8 cellular contexts compared by ENCODE assay signal in the genomic region with DNA sequence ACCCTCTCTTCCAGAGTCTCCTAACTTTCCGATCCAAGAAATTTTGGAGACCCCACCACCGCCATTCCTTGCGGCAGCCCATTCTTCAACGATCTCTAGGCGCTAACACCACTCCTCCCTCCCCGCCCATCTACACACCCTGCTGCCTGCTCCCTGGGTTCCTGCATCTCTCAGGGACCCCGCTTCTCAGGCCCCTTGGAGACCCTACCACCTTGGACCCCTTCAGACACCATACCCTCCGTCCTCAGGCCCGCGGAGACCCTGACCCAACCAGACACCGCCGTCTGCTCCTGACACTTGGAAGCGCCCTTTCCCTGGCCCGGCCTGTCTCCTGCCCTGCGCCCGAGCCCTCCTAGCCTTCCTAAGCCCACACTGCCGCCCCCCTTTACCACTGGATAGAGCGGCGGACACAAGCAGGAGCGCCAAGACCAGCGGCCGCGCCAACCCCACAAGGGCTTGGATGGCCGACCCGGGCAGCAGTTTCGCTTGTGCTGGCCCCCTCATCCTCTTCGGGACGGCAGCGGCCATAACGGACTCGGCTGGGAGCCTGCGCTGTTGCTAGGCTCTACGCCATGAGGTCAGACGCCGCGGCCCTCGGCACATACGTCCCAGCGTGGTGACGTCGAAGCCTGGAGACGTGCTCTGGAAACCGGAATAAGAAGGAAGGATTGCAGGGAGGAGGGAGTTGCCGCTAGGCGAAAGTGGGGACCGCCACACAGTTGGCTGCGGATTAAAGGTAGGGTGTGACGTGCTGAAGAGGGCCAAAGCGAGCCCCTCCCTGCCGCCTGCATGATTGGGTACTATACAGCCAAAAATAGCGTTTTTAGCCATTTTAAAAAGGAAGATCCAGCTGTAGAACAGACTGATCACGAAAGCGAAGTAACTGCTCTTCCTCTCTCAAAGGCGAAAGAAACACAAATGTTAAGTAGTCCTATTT. TPM values are rescaled to one million over a fixed set of nuclear protein-coding genes. Genes with fewer than 3 reads are reported as not detected.
DNase-seq lines count a peak whose midpoint lies in the region; ATAC-seq and TF ChIP-seq lines count a peak whose summit lies in the region.

A gene (minus strand): TSS at position 569 of the 937 bp plus-strand sequence. CDS start 41 bp downstream, at position 528.

- peak within 1 kb of the TSS; percentile 84 for H3K4me3 ChIP-seq in GM23338

- peaks cover 46% of the 10 kb centered on the region for H3K79me2 ChIP-seq in GM23338 (replicated peaks; ENCODE audit: insufficient read depth)

- H3K27ac Mint-ChIP-seq in GM23338, result peak within 1 kb of the TSS; percentile 96
- peak within 1 kb of the TSS; percentile 98 to 100 (median 99) for H3K27ac Mint-ChIP-seq in naive B cell
- peak within 1 kb of the TSS; percentile 97 for H3K27ac Mint-ChIP-seq in stimulated activated memory B cell treated with anti-CD40 and anti-IgM and Interleukin-4, amounts not matched to agents 10 μg/mL and 1 μg/mL and 100 μg/mL, for 72 hours

- H3K4me1 Mint-ChIP-seq in GM23338 (peaks cover 11% of the 10 kb centered on the region; the same call in 2 of the 3 replicates), naive B cell (peaks cover 26 to 74% (median 38%) of the 10 kb centered on the region in 3 donors)
- H3K4me1 Mint-ChIP-seq in stimulated activated memory B cell treated with anti-CD40 and anti-IgM and Interleukin-4, amounts not matched to agents 10 μg/mL and 1 μg/mL and 100 μg/mL, for 72 hours, result peaks cover 45% of the 10 kb centered on the region

- no peaks in the 10 kb centered on the region; the same call in 1 of the 2 replicates for H4K20me1 ChIP-seq in GM23338 (replicated peaks; ENCODE audit: insufficient read depth)

- H3K27me3 ChIP-seq in GM23338 (ENCODE audit: insufficient read depth), result no peaks in the 10 kb centered on the region

- H3K36me3 ChIP-seq in GM23338 (ENCODE audit: insufficient read depth), result peaks cover 19% of the 10 kb centered on the region

- no peak for TF ChIP-seq CTCF in GM23338 (conservative IDR thresholded peaks at IDR 0.05; ENCODE audit: low read depth in 2 of 2)

- H3K4me3 Mint-ChIP-seq in GM23338, result peak within 1 kb of the TSS; percentile 97
- peak within 1 kb of the TSS; percentile 95 to 99 (median 98) for H3K4me3 Mint-ChIP-seq in naive B cell
- H3K4me3 Mint-ChIP-seq in stimulated activated memory B cell treated with anti-CD40 and anti-IgM and Interleukin-4, amounts not matched to agents 10 μg/mL and 1 μg/mL and 100 μg/mL, for 72 hours, result peak within 1 kb of the TSS; percentile 96

- peaks cover 17% of the 10 kb centered on the region for H3K36me3 Mint-ChIP-seq in GM23338 (ENCODE audit: low read depth)
- peaks cover 0 to 6% of the 10 kb centered on the region in 2 donors for H3K36me3 Mint-ChIP-seq in naive B cell
- peaks cover 31% of the 10 kb centered on the region for H3K36me3 Mint-ChIP-seq in stimulated activated memory B cell treated with anti-CD40 and anti-IgM and Interleukin-4, amounts not matched to agents 10 μg/mL and 1 μg/mL and 100 μg/mL, for 72 hours

- peak within 1 kb of the TSS; percentile 65; the same call in 1 of the 2 replicates for H3K27ac ChIP-seq in GM23338 (ENCODE audit: low read depth)

- no peaks in the 10 kb centered on the region for H3K9me2 ChIP-seq in GM23338 (ENCODE audit: insufficient read depth)

- H3K9me3 Mint-ChIP-seq in GM23338, result no peaks in the 10 kb centered on the region
- peaks cover 0 to 2% (median 0%) of the 10 kb centered on the region in 7 donors for H3K9me3 Mint-ChIP-seq in naive B cell
- H3K9me3 Mint-ChIP-seq in stimulated activated memory B cell treated with anti-CD40 and anti-IgM and Interleukin-4, amounts not matched to agents 10 μg/mL and 1 μg/mL and 100 μg/mL, for 72 hours, result no peaks in the 10 kb centered on the region

- no peaks in the 10 kb centered on the region; the same call in 1 of the 2 replicates for H3K4me1 ChIP-seq in GM23338 (ENCODE audit: insufficient read depth)

- peak within 1 kb of the TSS; percentile 94 for H3K4me2 ChIP-seq in GM23338

- H3K27me3 Mint-ChIP-seq in GM23338 (ENCODE audit: insufficient read depth, low read depth, poor library complexity), result peaks cover 14% of the 10 kb centered on the region
- no peaks in the 10 kb centered on the region for H3K27me3 Mint-ChIP-seq in naive B cell
- H3K27me3 Mint-ChIP-seq in stimulated activated memory B cell treated with anti-CD40 and anti-IgM and Interleukin-4, amounts not matched to agents 10 μg/mL and 1 μg/mL and 100 μg/mL, for 72 hours, result no peaks in the 10 kb centered on the region

- peak; percentile 99 for DNase-seq in Daoy (ENCODE audit: low read depth)
- DNase-seq in GM23338 (ENCODE audit: low spot score), result peak; percentile 99
- peak; percentile 98 for DNase-seq in LHCN-M2 (ENCODE audit: low read depth)
- peak; percentile 98 for DNase-seq in RPMI8226
- DNase-seq in activated T-helper 1 cell treated with anti-CD3 and anti-CD28 coated beads, Interleukin-2, amount 50 U/mL, for 16 hours (ENCODE audit: low read depth in 1 of 2, low spot score in 1 of 2), result peak; percentile 76 to 82
- peak; percentile 96 for DNase-seq in fibroblast of gingiva (ENCODE audit: low read depth)
- DNase-seq in naive B cell, result peak; percentile 89

- H2AFZ ChIP-seq in GM23338, result peak within 1 kb of the TSS; percentile 90

- ATAC-seq in GM23338, result peak; percentile 95
- peak; percentile 93 to 94 for ATAC-seq in naive B cell (ENCODE audit: low read depth in 2 of 2)
- peak; percentile 98 for ATAC-seq in stimulated activated memory B cell treated with anti-CD40 and anti-IgM and Interleukin-4, amounts not matched to agents 10 μg/mL and 1 μg/mL and 100 μg/mL, for 72 hours

- H3F3A ChIP-seq in GM23338 (replicated peaks; ENCODE audit: low read depth), result peaks cover 11% of the 10 kb centered on the region; the same call in 1 of the 2 replicates

TF ChIP-seq in GM23338, 12 proteins besides CTCF, POLR2A, EP300 and RAD21 (continues in another document):
- TF ChIP-seq EZH2phosphoT487 (IDR thresholded peaks at IDR 0.05; ENCODE audit: unreplicated experiment), result no peak
- TF ChIP-seq POLR2AphosphoS5 (IDR thresholded peaks at IDR 0.05; ENCODE audit: low read depth), result peak; percentile 90
- TF ChIP-seq, protein P1, sequence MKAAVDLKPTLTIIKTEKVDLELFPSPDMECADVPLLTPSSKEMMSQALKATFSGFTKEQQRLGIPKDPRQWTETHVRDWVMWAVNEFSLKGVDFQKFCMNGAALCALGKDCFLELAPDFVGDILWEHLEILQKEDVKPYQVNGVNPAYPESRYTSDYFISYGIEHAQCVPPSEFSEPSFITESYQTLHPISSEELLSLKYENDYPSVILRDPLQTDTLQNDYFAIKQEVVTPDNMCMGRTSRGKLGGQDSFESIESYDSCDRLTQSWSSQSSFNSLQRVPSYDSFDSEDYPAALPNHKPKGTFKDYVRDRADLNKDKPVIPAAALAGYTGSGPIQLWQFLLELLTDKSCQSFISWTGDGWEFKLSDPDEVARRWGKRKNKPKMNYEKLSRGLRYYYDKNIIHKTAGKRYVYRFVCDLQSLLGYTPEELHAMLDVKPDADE (IDR thresholded peaks at IDR 0.05), result peak; percentile 37; the same call in 1 of the 2 replicates
- TF ChIP-seq ZNF331 (CRISPR knock-in tag; IDR thresholded peaks at IDR 0.05; ENCODE audit: low read depth), result no peak
- peak; percentile 95 for TF ChIP-seq CREB1 (CRISPR knock-in tag; IDR thresholded peaks at IDR 0.05; ENCODE audit: low read depth)
- no peak for TF ChIP-seq STAT1 (IDR thresholded peaks at IDR 0.05; ENCODE audit: unreplicated experiment)
- TF ChIP-seq, protein P2, sequence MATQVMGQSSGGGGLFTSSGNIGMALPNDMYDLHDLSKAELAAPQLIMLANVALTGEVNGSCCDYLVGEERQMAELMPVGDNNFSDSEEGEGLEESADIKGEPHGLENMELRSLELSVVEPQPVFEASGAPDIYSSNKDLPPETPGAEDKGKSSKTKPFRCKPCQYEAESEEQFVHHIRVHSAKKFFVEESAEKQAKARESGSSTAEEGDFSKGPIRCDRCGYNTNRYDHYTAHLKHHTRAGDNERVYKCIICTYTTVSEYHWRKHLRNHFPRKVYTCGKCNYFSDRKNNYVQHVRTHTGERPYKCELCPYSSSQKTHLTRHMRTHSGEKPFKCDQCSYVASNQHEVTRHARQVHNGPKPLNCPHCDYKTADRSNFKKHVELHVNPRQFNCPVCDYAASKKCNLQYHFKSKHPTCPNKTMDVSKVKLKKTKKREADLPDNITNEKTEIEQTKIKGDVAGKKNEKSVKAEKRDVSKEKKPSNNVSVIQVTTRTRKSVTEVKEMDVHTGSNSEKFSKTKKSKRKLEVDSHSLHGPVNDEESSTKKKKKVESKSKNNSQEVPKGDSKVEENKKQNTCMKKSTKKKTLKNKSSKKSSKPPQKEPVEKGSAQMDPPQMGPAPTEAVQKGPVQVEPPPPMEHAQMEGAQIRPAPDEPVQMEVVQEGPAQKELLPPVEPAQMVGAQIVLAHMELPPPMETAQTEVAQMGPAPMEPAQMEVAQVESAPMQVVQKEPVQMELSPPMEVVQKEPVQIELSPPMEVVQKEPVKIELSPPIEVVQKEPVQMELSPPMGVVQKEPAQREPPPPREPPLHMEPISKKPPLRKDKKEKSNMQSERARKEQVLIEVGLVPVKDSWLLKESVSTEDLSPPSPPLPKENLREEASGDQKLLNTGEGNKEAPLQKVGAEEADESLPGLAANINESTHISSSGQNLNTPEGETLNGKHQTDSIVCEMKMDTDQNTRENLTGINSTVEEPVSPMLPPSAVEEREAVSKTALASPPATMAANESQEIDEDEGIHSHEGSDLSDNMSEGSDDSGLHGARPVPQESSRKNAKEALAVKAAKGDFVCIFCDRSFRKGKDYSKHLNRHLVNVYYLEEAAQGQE (IDR thresholded peaks at IDR 0.05; ENCODE audit: unreplicated experiment), result peak; percentile 17
- TF ChIP-seq JUNB (IDR thresholded peaks at IDR 0.05; ENCODE audit: unreplicated experiment), result no peak
- TF ChIP-seq ZNF114 (CRISPR knock-in tag; IDR thresholded peaks at IDR 0.05), result no peak
- TF ChIP-seq EZH2 (IDR thresholded peaks at IDR 0.05; ENCODE audit: low read depth, unreplicated experiment), result no peak
- TF ChIP-seq NANOG (IDR thresholded peaks at IDR 0.05; ENCODE audit: borderline replicate concordance), result no peak

RNA-seq across cellular contexts. Expression of the gene that starts here (rescaled TPM):
- 62.3 and 66.9 TPM in 2 replicates for total RNA-seq in Daoy (2014; rRNA removed; shearing (Covaris generic))
- total RNA-seq in GM23338 (2014; rRNA removed; shearing (Covaris generic)), result 61.4 and 67.4 TPM in 2 replicates
- polyA plus RNA-seq in GM23338 (2016; fragmentation: Nextera tagmentation; extraction: Ambion mirVana), result 28.6 and 37.7 TPM in 2 replicates
- total RNA-seq in LHCN-M2 (2014; rRNA removed), result 60.3 and 73.4 TPM in 2 replicates
- 30.4 TPM for polyA plus RNA-seq in LHCN-M2 (2012)
- 10 to 100 TPM; 37.2 to 44.3 (median 41.2) TPM for polyA plus RNA-seq in naive B cell (ENCODE audit: low read depth in 6 of 6)

Comparison
In these comparisons a context has a peak if more than half of its experiments do, and no peak if none do; other contexts are left out.
1. Peak in every context shown above with its lines: DNase-seq, ATAC-seq, H3K4me3 ChIP-seq and H3K27ac ChIP-seq.